Comparison of ENCODE assay signal across 8 cellular contexts in genomic region chr7:139075031-139075652, GRCh38. TPM values are rescaled to one million over a fixed set of nuclear protein-coding genes. Genes with fewer than 3 reads are reported as not detected.
DNase-seq lines count a peak whose midpoint lies in the region; ATAC-seq and TF ChIP-seq lines count a peak whose summit lies in the region.

No MANE protein-coding gene starts in this region.

- H3K27me3 Mint-ChIP-seq in activated naive CD4-positive, alpha-beta T cell treated with anti-CD3 and anti-CD28 coated beads for 36 hours (ENCODE audit: low read depth) = no peaks in the 10 kb centered on the region

- H3K27me3 ChIP-seq in HAP-1 (ENCODE audit: low read depth) (no peaks in the 10 kb centered on the region), Loucy (ENCODE audit: insufficient read depth, low read length, poor library complexity, severe bottlenecking) (no peaks in the 10 kb centered on the region), SJCRH30 (no peaks in the 10 kb centered on the region), aorta (ENCODE audit: control insufficient read depth in 1 of 2, insufficient read depth in 2 of 2, low read length in 1 of 2) (no peaks in the 10 kb centered on the region)

- peaks cover 31% of the 10 kb centered on the region for H3K79me2 ChIP-seq in Loucy (ENCODE audit: insufficient read depth, low read length)

- H2AFZ ChIP-seq in Loucy (ENCODE audit: low read length) = no peak overlapping the region

- H3K9ac ChIP-seq in Loucy (ENCODE audit: low read depth, low read length, poor library complexity, severe bottlenecking) = no peak overlapping the region

- peak overlapping the region; percentile 84 for H3K27ac Mint-ChIP-seq in activated naive CD4-positive, alpha-beta T cell treated with anti-CD3 and anti-CD28 coated beads for 36 hours

- intact Hi-C loops in activated naive CD4-positive, alpha-beta T cell treated with anti-CD3 and anti-CD28 coated beads for 36 hours (cut with micrococcal nuclease) = loop anchor here (1.0 to 2.0 kb wide), 4 partner anchors 30 to 189 kb away; a partner anchor contains a TSS
- intact Hi-C loops in aorta (cut with DNase I) = loop anchor here (5.0 kb wide), 3 partner anchors 58 to 193 kb away; no protein-coding TSS in a partner anchor

- H3K4me2 ChIP-seq in Loucy (ENCODE audit: low read depth, low read length, poor library complexity, severe bottlenecking) = no peak overlapping the region

- no peaks in the 10 kb centered on the region for H3K4me1 ChIP-seq in HAP-1
- H3K4me1 ChIP-seq in Loucy (ENCODE audit: insufficient read depth, low read length, poor library complexity, severe bottlenecking) = peaks cover 13% of the 10 kb centered on the region
- H3K4me1 ChIP-seq in SJCRH30 = peaks cover 10% of the 10 kb centered on the region
- peaks cover 0 to 2% of the 10 kb centered on the region in 2 donors for H3K4me1 ChIP-seq in aorta (ENCODE audit: control insufficient read depth in 1 of 2, insufficient read depth in 2 of 2, low read length in 2 of 2)

- CTCF ChIA-PET in activated naive CD4-positive, alpha-beta T cell treated with anti-CD3 and anti-CD28 coated beads for 36 hours (lab: Charles Lee) = interaction anchor here (0.7 to 3.5 kb wide), 28 partner anchors 9 to 300 kb away, joined by 3 to 32 read pairs (median 5); no protein-coding TSS in a partner anchor

- in situ Hi-C loops in HAP-1 (cut with MboI; ENCODE audit: low sequenced_read_pairs) = loop anchor here (10.0 kb wide), 1 partner anchor 190 kb away; no protein-coding TSS in a partner anchor

- H3K4me1 Mint-ChIP-seq in activated naive CD4-positive, alpha-beta T cell treated with anti-CD3 and anti-CD28 coated beads for 36 hours (ENCODE audit: low read depth) = peaks cover 60% of the 10 kb centered on the region

- peak; percentile 92 for ATAC-seq in aorta (ENCODE audit: low FRiP score)

- H3K9me3 ChIP-seq in HAP-1 = no peaks in the 10 kb centered on the region
- H3K9me3 ChIP-seq in Loucy (ENCODE audit: insufficient read depth, low read depth, low read length) = no peaks in the 10 kb centered on the region
- no peaks in the 10 kb centered on the region for H3K9me3 ChIP-seq in SJCRH30 (replicated peaks)
- H3K9me3 ChIP-seq in aorta (ENCODE audit: control insufficient read depth, low read length) = no peaks in the 10 kb centered on the region

- H3K36me3 ChIP-seq in HAP-1 (replicated peaks) = peaks cover 68% of the 10 kb centered on the region
- H3K36me3 ChIP-seq in Loucy (ENCODE audit: insufficient read depth, low read length) = peaks cover 89% of the 10 kb centered on the region
- H3K36me3 ChIP-seq in SJCRH30 = no peaks in the 10 kb centered on the region
- H3K36me3 ChIP-seq in aorta (ENCODE audit: control insufficient read depth in 1 of 2, insufficient read depth in 2 of 2, low read length in 1 of 2) = peaks cover 3 to 6% of the 10 kb centered on the region in 2 donors

- H3K4me3 ChIP-seq in HAP-1 = no peak overlapping the region
- no peak overlapping the region for H3K4me3 ChIP-seq in Loucy (ENCODE audit: low read length, poor library complexity, severe bottlenecking)
- H3K4me3 ChIP-seq in SJCRH30 = no peak overlapping the region
- H3K4me3 ChIP-seq in aorta (ENCODE audit: low read length in 2 of 2) = no peak overlapping the region

- H3K27ac ChIP-seq in SJCRH30 = peak overlapping the region; percentile 48; the same call in 1 of the 2 replicates
- no peak overlapping the region for H3K27ac ChIP-seq in aorta (ENCODE audit: low read depth in 1 of 2, low read length in 2 of 2)

- H3K4me3 Mint-ChIP-seq in activated naive CD4-positive, alpha-beta T cell treated with anti-CD3 and anti-CD28 coated beads for 36 hours = peak overlapping the region; percentile 11

- 32 to 36% methylated on average over 9 of the region's 9 CpGs for WGBS in aorta, 2 donors

- peaks cover 70% of the 10 kb centered on the region for H3K36me3 Mint-ChIP-seq in activated naive CD4-positive, alpha-beta T cell treated with anti-CD3 and anti-CD28 coated beads for 36 hours (ENCODE audit: low read depth)

- no peaks in the 10 kb centered on the region for H3K9me2 ChIP-seq in Loucy (replicated peaks; ENCODE audit: low read depth, low read length)

- H4K20me1 ChIP-seq in Loucy (ENCODE audit: insufficient read depth, low read length, poor library complexity, severe bottlenecking) = peaks cover 56% of the 10 kb centered on the region

- 0 out of 2 replicates have a peak, but pooled peaks cover 6% of the 10 kb centered on the region for H3F3A ChIP-seq in Loucy (ENCODE audit: low read depth)

- H3K9me3 Mint-ChIP-seq in activated naive CD4-positive, alpha-beta T cell treated with anti-CD3 and anti-CD28 coated beads for 36 hours = no peaks in the 10 kb centered on the region

- peak; percentile 39 for DNase-seq in GM04503 (ENCODE audit: low read depth)
- DNase-seq in HAP-1 (ENCODE audit: low spot score in 2 of 2) = peak; percentile 63 to 74
- peak; percentile 60 to 89 for DNase-seq in SJCRH30
- DNase-seq in activated naive CD4-positive, alpha-beta T cell treated with anti-CD3 and anti-CD28 coated beads for 36 hours = peak; percentile 81
- DNase-seq in globus pallidus (ENCODE audit: low spot score) = peak; percentile 71
- peak; percentile 84 for DNase-seq in pons (ENCODE audit: low spot score)
- DNase-seq in aorta = peak; percentile 73 to 78

- peak; percentile 83 for TF ChIP-seq CTCF in Loucy (conservative IDR thresholded peaks at IDR 0.05; ENCODE audit: low read length)

RNA-seq across cellular contexts. Expression of gene ZC3HAV1, which starts 34.4 kb away (rescaled TPM):
- 11.0 and 11.1 TPM in 2 replicates for total RNA-seq in SJCRH30 (2014; rRNA removed; shearing (Covaris generic))
- total RNA-seq in activated naive CD4-positive, alpha-beta T cell treated with anti-CD3 and anti-CD28 coated beads for 36 hours = 100 to 1,000 TPM; 131 to 134 TPM
- total RNA-seq in aorta = 10 to 100 TPM; 28.2 to 39.5 TPM
- 1 to 10 TPM; 4.1 to 8.6 TPM for polyA plus RNA-seq in aorta

RNA-seq across cellular contexts. Expression of gene ZC3HAV1L, which starts 39.3 kb away (rescaled TPM):
- 57.1 and 62.4 TPM in 2 replicates for total RNA-seq in SJCRH30 (2014; rRNA removed; shearing (Covaris generic))
- 1 to 10 TPM; 4.5 to 5.1 TPM for total RNA-seq in activated naive CD4-positive, alpha-beta T cell treated with anti-CD3 and anti-CD28 coated beads for 36 hours
- 10 to 100 TPM in 1 of 2 donors, 1 to 10 TPM in 1; 6.9 to 17.5 TPM for total RNA-seq in aorta
- polyA plus RNA-seq in aorta = 1 to 10 TPM in 1 of 2 donors, under 1 TPM in 1; 0.51 to 1.1 TPM
